Comparison of ENCODE assay signal across 8 cellular contexts in the genomic region with DNA sequence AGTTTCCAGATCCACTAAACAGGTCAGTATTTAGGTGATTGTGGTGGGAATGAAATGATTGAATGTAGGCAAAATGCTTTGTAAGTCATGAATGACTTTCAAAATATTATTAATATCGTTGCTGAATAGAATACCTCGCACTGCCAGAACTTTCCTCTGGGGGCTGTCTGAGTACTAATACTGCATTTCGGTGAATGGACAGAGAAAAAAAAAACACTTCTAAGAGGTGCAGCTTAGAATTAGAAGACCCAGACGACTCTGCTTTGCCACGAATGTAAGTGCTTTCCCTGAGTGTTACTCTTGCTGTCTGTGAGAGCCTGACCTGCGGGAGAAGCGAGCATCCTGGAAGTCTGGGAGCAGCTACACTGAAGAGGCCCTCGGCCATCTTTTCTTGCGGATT.
DNase-seq lines count a peak whose midpoint lies in the region; ATAC-seq and TF ChIP-seq lines count a peak whose summit lies in the region.

No MANE protein-coding gene starts in this region.

- TF ChIP-seq POLR2A in heart left ventricle (IDR thresholded peaks at IDR 0.05): no peak
- TF ChIP-seq POLR2A in body of pancreas (IDR thresholded peaks at IDR 0.05): no peak

- H3K4me3 ChIP-seq in heart left ventricle (peak overlapping the region in 9 of 12 donors; percentile 28 to 56 (median 38)), right atrium auricular region (peak overlapping the region in 1 of 2 donors; percentile 49), body of pancreas (no peak overlapping the region), muscle layer of colon (ENCODE audit: low read depth in 1 of 2, low read length in 2 of 2) (peak overlapping the region; percentile 30 to 54), upper lobe of right lung (peak overlapping the region; percentile 39)

- TF ChIP-seq CTCF in heart left ventricle (IDR thresholded peaks at IDR 0.05) (peak in 3 of 12 donors; percentile 8 to 13 (median 9)), right atrium auricular region (IDR thresholded peaks at IDR 0.05) (no peak), body of pancreas (IDR thresholded peaks at IDR 0.05) (no peak), upper lobe of right lung (IDR thresholded peaks at IDR 0.05) (peak; percentile 5)

- H3K9ac ChIP-seq in muscle layer of colon (ENCODE audit: low read length): peak overlapping the region; percentile 47

- no peaks in the 10 kb centered on the region for H3K27me3 ChIP-seq in heart left ventricle
- no peaks in the 10 kb centered on the region for H3K27me3 ChIP-seq in right atrium auricular region
- no peaks in the 10 kb centered on the region for H3K27me3 ChIP-seq in body of pancreas
- H3K27me3 ChIP-seq in muscle layer of colon (ENCODE audit: control insufficient read depth in 1 of 2, insufficient read depth in 2 of 2, low read length in 2 of 2): no peaks in the 10 kb centered on the region
- no peaks in the 10 kb centered on the region for H3K27me3 ChIP-seq in upper lobe of right lung

- H3K36me3 ChIP-seq in heart left ventricle (no peaks in the 10 kb centered on the region), right atrium auricular region (no peaks in the 10 kb centered on the region), body of pancreas (replicated peaks in 1 of 2; ENCODE audit: insufficient read depth in 1 of 2, low read depth in 2 of 2) (no peaks in the 10 kb centered on the region), muscle layer of colon (ENCODE audit: insufficient read depth, low read length) (no peaks in the 10 kb centered on the region), upper lobe of right lung (no peaks in the 10 kb centered on the region)

- ATAC-seq in heart left ventricle (peak in 1 of 4 donors; percentile 4), body of pancreas (peak; percentile 4), upper lobe of right lung (no peak), HG03108 (IDR thresholded peaks at IDR 0.05; ENCODE audit: unreplicated experiment) (no peak)

- intact Hi-C loops in heart left ventricle (cut with DNase I) (loop anchor here in 3 of 10 donors (5.0 kb wide), 2 partner anchors 42 to 47 kb away; no protein-coding TSS in a partner anchor), body of pancreas (cut with DNase I) (no loop called here), upper lobe of right lung (cut with DNase I) (no loop called here)

- no peaks in the 10 kb centered on the region for H3K9me3 ChIP-seq in heart left ventricle
- H3K9me3 ChIP-seq in right atrium auricular region: no peaks in the 10 kb centered on the region
- no peaks in the 10 kb centered on the region for H3K9me3 ChIP-seq in body of pancreas
- H3K9me3 ChIP-seq in muscle layer of colon (ENCODE audit: low read length): no peaks in the 10 kb centered on the region
- no peaks in the 10 kb centered on the region for H3K9me3 ChIP-seq in upper lobe of right lung

- 48 to 69% (median 56%) methylated on average over 9 of the region's 9 CpGs for WGBS in heart left ventricle, 4 donors
- WGBS in body of pancreas, 2 donors: 29 to 42% methylated on average over 9 of the region's 9 CpGs

- no peak for DNase-seq in heart left ventricle
- no peak for DNase-seq in right atrium auricular region (ENCODE audit: low spot score)
- DNase-seq in body of pancreas: no peak
- no peak for DNase-seq in upper lobe of right lung
- DNase-seq in DMS153 treated with DMSO at 0.1 percent for 48 hours (lab: John Stamatoyannopoulos, UW; ENCODE audit: unreplicated experiment): no peak
- DNase-seq in NCI-H510A (lab: John Stamatoyannopoulos, UW): no peak

- H3K27ac ChIP-seq in heart left ventricle: peak overlapping the region in 9 of 12 donors; percentile 14 to 80 (median 57)
- H3K27ac ChIP-seq in right atrium auricular region: peak overlapping the region in 1 of 2 donors; percentile 48
- peak overlapping the region in 1 of 4 donors; percentile 51 for H3K27ac ChIP-seq in body of pancreas
- H3K27ac ChIP-seq in muscle layer of colon (ENCODE audit: low read depth, low read length): no peak overlapping the region
- H3K27ac ChIP-seq in upper lobe of right lung: peak overlapping the region; percentile 30

- H3K4me1 ChIP-seq in heart left ventricle (peaks cover 4 to 54% (median 28%) of the 10 kb centered on the region in 12 donors), right atrium auricular region (peaks cover 0 to 24% of the 10 kb centered on the region in 2 donors), body of pancreas (peaks cover 30% of the 10 kb centered on the region), muscle layer of colon (ENCODE audit: insufficient read depth, low read length) (peaks cover 20% of the 10 kb centered on the region), upper lobe of right lung (no peaks in the 10 kb centered on the region)

Comparison
In these comparisons a context has a peak if more than half of its experiments do, and no peak if none do; other contexts are left out.
1. H3K4me3 ChIP-seq: peak in heart left ventricle (9 of 12), muscle layer of colon (2 of 2) and upper lobe of right lung (single experiment); none in body of pancreas (0 of 2).